ENCODE assay signal across 9 cellular contexts in the genomic region with DNA sequence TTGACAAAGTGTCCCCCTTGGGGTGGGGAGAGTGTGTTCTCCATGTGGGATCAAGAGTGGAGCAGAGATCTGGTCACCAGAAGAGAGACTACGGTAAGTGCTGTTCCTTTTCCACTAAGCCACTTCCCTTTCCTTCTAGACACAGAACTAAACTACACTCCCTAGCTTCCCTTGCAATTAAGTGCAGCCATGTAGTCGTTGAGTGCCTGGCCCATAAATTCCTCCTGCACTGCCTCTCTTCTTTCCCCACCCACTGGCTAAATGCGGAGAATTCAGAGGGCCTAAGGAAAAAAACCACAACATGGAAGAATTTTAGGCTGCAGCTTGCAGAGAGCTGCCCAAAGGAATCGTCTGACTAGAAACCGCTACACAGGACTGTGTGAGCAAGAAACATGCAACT. TPM values are rescaled to one million over a fixed set of nuclear protein-coding genes. Genes with fewer than 3 reads are reported as not detected.
DNase-seq lines count a peak whose midpoint lies in the region; ATAC-seq and TF ChIP-seq lines count a peak whose summit lies in the region.
"Had no signal": no experiment of that assay in that cellular context is flagged by ENCODE, and none has a peak within 500 bp of the region (broad histone marks: within the 10 kb centered on the region; RNA-seq: fewer than 3 reads in every experiment).

No MANE protein-coding gene starts in this region.

- no peaks in the 10 kb centered on the region for H3K27me3 Mint-ChIP-seq in MCF 10A (ENCODE audit: insufficient read depth, unreplicated experiment)
- H3K27me3 Mint-ChIP-seq in CD14-positive monocyte (ENCODE audit: low read depth in 3 of 3) = no peaks in the 10 kb centered on the region

- no peak overlapping the region for H3K27ac ChIP-seq in breast epithelium
- H3K27ac ChIP-seq in SJCRH30 = no peak overlapping the region
- H3K27ac ChIP-seq: cardiac muscle cell had no signal

- intact Hi-C loops in MCF 10A (cut with micrococcal nuclease) = no loop called here
- intact Hi-C loops in breast epithelium (cut with DNase I; ENCODE audit: low total_unique reads) = no loop called here
- intact Hi-C loops in CD14-positive monocyte (cut with micrococcal nuclease) = loop anchor here (5.0 to 10.0 kb wide), 4 partner anchors 52 to 852 kb away; partner anchors contain the start of genes PSMB1 (in 2 of the 2), TBP (in 2 of the 2), DYNLT2 (in 1 of the 2) and ERMARD (in 1 of the 2)
- intact Hi-C loops in left cardiac atrium (cut with DNase I) = loop anchor here in 1 of 2 donors (10.0 kb wide), 1 partner anchor 55 kb away; the partner anchor contains the start of genes DYNLT2 and ERMARD

- H3K27ac Mint-ChIP-seq in MCF 10A (ENCODE audit: low read depth, unreplicated experiment) (no peak overlapping the region), CD14-positive monocyte (peak overlapping the region in 3 of 7 donors; percentile 20 to 72 (median 51))

- POLR2A ChIA-PET in MCF 10A (lab: Yijun Ruan, JAX) = interaction anchor here (0.6 to 9.6 kb wide), 9 partner anchors 9 to 78 kb away, joined by 3 to 145 read pairs (median 8); partner anchors contain the start of genes DYNLT2, ERMARD and PHF10

- CTCF ChIA-PET in MCF 10A (lab: Yijun Ruan, JAX) = interaction anchor here (1.5 kb wide), 1 partner anchor 22 kb away, joined by 8 read pairs; no protein-coding TSS in a partner anchor

- H3K9me3 Mint-ChIP-seq in MCF 10A (ENCODE audit: unreplicated experiment) = peaks cover 7% of the 10 kb centered on the region
- peaks cover 9 to 23% (median 15%) of the 10 kb centered on the region in 7 donors for H3K9me3 Mint-ChIP-seq in CD14-positive monocyte

- H3K4me1 ChIP-seq in breast epithelium (peaks cover 0 to 6% of the 10 kb centered on the region in 2 donors), SJCRH30 (peaks cover 10% of the 10 kb centered on the region; the same call in 1 of the 2 replicates)

- TF ChIP-seq CTCF in MCF 10A (IDR thresholded peaks at IDR 0.05; ENCODE audit: unreplicated experiment) (no peak), breast epithelium (IDR thresholded peaks at IDR 0.05) (no peak), fibroblast of villous mesenchyme (IDR thresholded peaks at IDR 0.05; ENCODE audit: insufficient read depth, low read depth, low read length) (no peak), CD14-positive monocyte (IDR thresholded peaks at IDR 0.05) (no peak)

- DNase-seq in MCF 10A (ENCODE audit: unreplicated experiment) = no peak
- no peak for DNase-seq in breast epithelium (ENCODE audit: low spot score in 2 of 2)
- no peak for DNase-seq in SJCRH30
- DNase-seq in fibroblast of villous mesenchyme (ENCODE audit: low read depth) = peak; percentile 67
- no peak for DNase-seq in CD14-positive monocyte (ENCODE audit: low spot score)
- no peak for DNase-seq in NCI-H1105 (lab: John Stamatoyannopoulos, UW)
- DNase-seq in left cardiac atrium = no peak

- peak overlapping the region; percentile 86 for H3K4me3 Mint-ChIP-seq in MCF 10A (ENCODE audit: unreplicated experiment)
- peak overlapping the region in 1 of 2 donors; percentile 53 for H3K4me3 Mint-ChIP-seq in CD14-positive monocyte

- no TSS peak for BruUV-seq in MCF 10A (replicated peaks; lab: Mats Ljungman, UMichigan)

- no peaks in the 10 kb centered on the region for H3K36me3 ChIP-seq in breast epithelium
- H3K36me3 ChIP-seq in SJCRH30 = peaks cover 14% of the 10 kb centered on the region

- H3K9me3 ChIP-seq in breast epithelium (no peaks in the 10 kb centered on the region), SJCRH30 (replicated peaks) (no peaks in the 10 kb centered on the region)

- H3K36me3 Mint-ChIP-seq in MCF 10A (ENCODE audit: insufficient read depth, unreplicated experiment) (peaks cover 11% of the 10 kb centered on the region), CD14-positive monocyte (peaks cover 10 to 11% of the 10 kb centered on the region in 2 donors)

- H3K4me1 Mint-ChIP-seq in MCF 10A (ENCODE audit: insufficient read depth, unreplicated experiment) (peaks cover 38% of the 10 kb centered on the region), CD14-positive monocyte (peaks cover 35% of the 10 kb centered on the region)

- no peaks in the 10 kb centered on the region for H3K27me3 ChIP-seq in breast epithelium
- no peaks in the 10 kb centered on the region for H3K27me3 ChIP-seq in SJCRH30
- H3K27me3 ChIP-seq: cardiac muscle cell had no signal

- peak overlapping the region in 1 of 3 donors; percentile 87 for H3K4me3 ChIP-seq in breast epithelium
- peak overlapping the region; percentile 82; the same call in 1 of the 2 replicates for H3K4me3 ChIP-seq in SJCRH30
- peak overlapping the region; percentile 93 for H3K4me3 ChIP-seq in fibroblast of villous mesenchyme (ENCODE audit: low read depth, low read length)

- TF ChIP-seq POLR2A in breast epithelium (IDR thresholded peaks at IDR 0.05) = no peak

- ATAC-seq in HG02970 (IDR thresholded peaks at IDR 0.05; ENCODE audit: low FRiP score, unreplicated experiment) (no peak), left cardiac atrium (no peak)

RNA-seq across cellular contexts. Expression of gene WDR27, which starts 1.5 kb away (rescaled TPM):
- total RNA-seq in MCF 10A (2022) (65.4 and 80.6 TPM in 2 replicates), breast epithelium (10 to 100 TPM; 21.3 to 68.6 (median 56.4) TPM), fibroblast of villous mesenchyme (14.8 and 18.1 TPM in 2 replicates), left cardiac atrium (10 to 100 TPM; 12.3 to 12.9 TPM)
- 26.2 and 38.1 TPM in 2 replicates for total RNA-seq in SJCRH30 (2014; rRNA removed; shearing (Covaris generic))
- polyA plus RNA-seq in CD14-positive monocyte = 1 to 10 TPM in 1 of 2 donors, under 1 TPM in 1; 0.95 to 2.0 TPM

RNA-seq across cellular contexts. Expression of gene C6orf120, which starts 1.6 kb away (rescaled TPM):
- total RNA-seq in MCF 10A (2022) = 25.3 and 26.3 TPM in 2 replicates
- 10 to 100 TPM; 29.5 to 49.0 (median 33.4) TPM for total RNA-seq in breast epithelium
- 30.0 and 30.8 TPM in 2 replicates for total RNA-seq in SJCRH30 (2014; rRNA removed; shearing (Covaris generic))
- 47.0 and 57.9 TPM in 2 replicates for total RNA-seq in fibroblast of villous mesenchyme
- 10 to 100 TPM; 28.5 to 31.4 TPM for polyA plus RNA-seq in CD14-positive monocyte
- total RNA-seq in left cardiac atrium = 10 to 100 TPM; 17.8 to 18.6 TPM

RNA-seq across cellular contexts. Expression of gene PHF10, which starts 24.0 kb away (rescaled TPM):
- 27.2 and 34.9 TPM in 2 replicates for total RNA-seq in MCF 10A (2022)
- 10 to 100 TPM; 50.1 to 79.2 (median 61.6) TPM for total RNA-seq in breast epithelium
- 55.7 and 65.2 TPM in 2 replicates for total RNA-seq in SJCRH30 (2014; rRNA removed; shearing (Covaris generic))
- total RNA-seq in fibroblast of villous mesenchyme = 13.5 and 17.7 TPM in 2 replicates
- 1 to 10 TPM; 7.3 to 8.1 TPM for polyA plus RNA-seq in CD14-positive monocyte
- total RNA-seq in left cardiac atrium = 10 to 100 TPM; 49.7 to 59.0 TPM

RNA-seq across cellular contexts. Expression of gene DYNLT2, which starts 51.1 kb away (rescaled TPM):
- total RNA-seq in MCF 10A (2022) (0.79 and 1.3 TPM in 2 replicates), breast epithelium (1 to 10 TPM; 1.9 to 2.6 (median 2.3) TPM), fibroblast of villous mesenchyme (1.3 TPM in 2 replicates), left cardiac atrium (1 to 10 TPM in 1 of 2 donors, under 1 TPM in 1; 0.59 to 1.1 TPM)
- 1.9 and 4.3 TPM in 2 replicates for total RNA-seq in SJCRH30 (2014; rRNA removed; shearing (Covaris generic))
- under 1 TPM; 0.19 to 0.86 TPM for polyA plus RNA-seq in CD14-positive monocyte

RNA-seq across cellular contexts. Expression of gene ERMARD, which starts 51.1 kb away (rescaled TPM):
- total RNA-seq in MCF 10A (2022) (42.8 and 51.7 TPM in 2 replicates), breast epithelium (10 to 100 TPM; 20.6 to 31.0 (median 27.7) TPM), fibroblast of villous mesenchyme (15.8 and 28.5 TPM in 2 replicates), left cardiac atrium (10 to 100 TPM; 10.5 to 11.3 TPM)
- total RNA-seq in SJCRH30 (2014; rRNA removed; shearing (Covaris generic)) = 12.3 and 24.6 TPM in 2 replicates
- polyA plus RNA-seq in CD14-positive monocyte = 10 to 100 TPM; 10.6 to 11.2 TPM

Comparison
In these comparisons a context has a peak if more than half of its experiments do, and no peak if none do; other contexts are left out.
1. intact Hi-C loops: an anchor here in CD14-positive monocyte (5.0 to 10.0 kb wide); none called in MCF 10A and breast epithelium.